Comparison of ENCODE assay signal across 11 cellular contexts in the genomic region with DNA sequence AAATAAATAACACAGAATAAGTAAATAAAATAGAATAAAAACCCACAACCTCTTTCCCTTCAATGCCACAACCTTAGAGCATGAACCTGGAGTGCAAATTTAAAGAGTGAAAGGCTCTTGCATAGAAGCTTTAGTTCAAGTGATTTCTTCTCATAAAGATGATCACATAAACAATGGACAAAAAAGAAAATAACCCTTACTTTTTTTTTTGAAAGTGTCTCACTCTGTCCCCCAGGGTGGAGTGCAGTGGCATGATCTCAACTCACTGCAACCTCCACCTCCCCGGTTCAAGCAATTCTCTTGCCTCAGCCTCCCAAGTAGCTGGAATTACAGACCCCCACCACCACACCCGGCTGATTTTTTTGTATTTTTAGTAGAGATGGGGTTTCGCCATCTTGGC. TPM values are rescaled to one million over a fixed set of nuclear protein-coding genes. Genes with fewer than 3 reads are reported as not detected.
A peak's percentile ranks its signal among the peaks of the same experiment; 100 is the strongest.
DNase-seq lines count a peak whose midpoint lies in the region; ATAC-seq, FAIRE-seq and TF ChIP-seq lines count a peak whose summit lies in the region.
"Not testable (repeated sequence)": the region's sequence is repeated elsewhere in the genome, so short reads cannot be mapped to it uniquely, and the experiment has no call there.
"Had no signal": no experiment of that assay in that cellular context is flagged by ENCODE, and none has a peak within 500 bp of the region (broad histone marks: within the 10 kb centered on the region; RNA-seq: fewer than 3 reads in every experiment).

No MANE protein-coding gene starts in this region.

- H3K9ac ChIP-seq in IMR-90 (ENCODE audit: low read depth, low read length); endodermal cell (ENCODE audit: extremely low read depth, low read length, poor library complexity, severe bottlenecking): not testable (repeated sequence)

- not testable (repeated sequence) for H3K4me3 Mint-ChIP-seq in endodermal cell

- H2AFZ ChIP-seq in IMR-90 (replicated peaks; ENCODE audit: low read length, poor library complexity) = not testable (repeated sequence)

- in situ Hi-C loops in IMR-90 (cut with MboI; ENCODE audit: low sequenced_read_pairs) = not testable (repeated sequence)

- H3K4me1 ChIP-seq in A549 (peaks cover 42% of the 10 kb centered on the region), IMR-90 (ENCODE audit: control insufficient read depth, insufficient read depth, low read length) (peaks cover 11% of the 10 kb centered on the region), RWPE2 (ENCODE audit: insufficient read depth, poor library complexity, severe bottlenecking) (peaks cover 30% of the 10 kb centered on the region)
- H3K4me1 ChIP-seq in HEK293 (ENCODE audit: control insufficient read depth, insufficient read depth, low read length); endodermal cell (ENCODE audit: control insufficient read depth, insufficient read depth, low read length): not testable (repeated sequence)

- H3K27me3 ChIP-seq in IMR-90 (ENCODE audit: control insufficient read depth, insufficient read depth, low read length); RWPE2 (ENCODE audit: insufficient read depth, poor library complexity, severe bottlenecking); endodermal cell (ENCODE audit: control insufficient read depth, insufficient read depth, low read length, poor library complexity, severe bottlenecking): not testable (repeated sequence)

- peaks cover 25% of the 10 kb centered on the region for H3K9me1 ChIP-seq in IMR-90 (ENCODE audit: insufficient read depth, low read length)

- POLR2A ChIA-PET in A549 (lab: Yijun Ruan, JAX); IMR-90 (lab: Charles Lee; ENCODE audit: unreplicated experiment): not testable (repeated sequence)
- POLR2A ChIA-PET in HEK293 (lab: Yijun Ruan, JAX) = interaction anchor here (3.4 kb wide), 1 partner anchor 11 kb away, joined by 15 read pairs; a partner anchor contains a TSS

- peaks cover 17% of the 10 kb centered on the region for H3K36me3 Mint-ChIP-seq in endodermal cell (ENCODE audit: low read depth)

- FAIRE-seq in A549 (lab: Jason Lieb, UNC) = not testable (repeated sequence)

- peak overlapping the region; percentile 21; the same call in 1 of the 3 replicates for H3K4me2 ChIP-seq in A549
- H3K4me2 ChIP-seq in IMR-90 (ENCODE audit: low read depth, low read length) = not testable (repeated sequence)

- TF ChIP-seq RAD21 in A549 (conservative IDR thresholded peaks at IDR 0.05 in 1 of 2, IDR thresholded peaks at IDR 0.05 in 1 of 2); IMR-90 (IDR thresholded peaks at IDR 0.05; ENCODE audit: low read length): not testable (repeated sequence)

- not testable (repeated sequence) for H4K91ac ChIP-seq in IMR-90 (ENCODE audit: insufficient read depth, low read depth, low read length)

- TF ChIP-seq CTCF in A549 (IDR thresholded peaks at IDR 0.05); HEK293 (tag by site-specific recombination; IDR thresholded peaks at IDR 0.05); IMR-90 (conservative IDR thresholded peaks at IDR 0.05; ENCODE audit: low read depth, low read length); RWPE2 (IDR thresholded peaks at IDR 0.05; ENCODE audit: poor library complexity, severe bottlenecking); endodermal cell (conservative IDR thresholded peaks at IDR 0.05): not testable (repeated sequence)

- not testable (repeated sequence) for H2BK15ac ChIP-seq in IMR-90 (ENCODE audit: low read depth, low read length)

- H4K5ac ChIP-seq in IMR-90 (ENCODE audit: low read depth, low read length) = not testable (repeated sequence)

- H3K9me3 Mint-ChIP-seq in endodermal cell = peaks cover 16% of the 10 kb centered on the region

- not testable (repeated sequence) for H3K27me3 Mint-ChIP-seq in endodermal cell (ENCODE audit: insufficient read depth)

- dilution Hi-C loops in IMR-90 (cut with HindIII; ENCODE audit: low sequenced_read_pairs, unreplicated experiment) = not testable (repeated sequence)

- BruUV-seq in IMR-90 (replicated peaks; lab: Mats Ljungman, UMichigan) = not testable (repeated sequence)

- not testable (repeated sequence) for H3K27ac ChIP-seq in A549; HEK293 (ENCODE audit: extremely low read depth, low read depth, low read length); IMR-90 (ENCODE audit: insufficient read depth, low read length); endodermal cell (ENCODE audit: low read depth, low read length)
- peak overlapping the region; percentile 37 for H3K27ac ChIP-seq in RWPE2 (ENCODE audit: poor library complexity, severe bottlenecking)

- not testable (repeated sequence) for H3K14ac ChIP-seq in IMR-90 (replicated peaks; ENCODE audit: low read depth, low read length)

- H3K23ac ChIP-seq in IMR-90 (ENCODE audit: low read depth, low read length) = not testable (repeated sequence)

- 0 out of 2 replicates have a peak overlapping the region, but pooled peaks have one; percentile 9 for H2AK5ac ChIP-seq in IMR-90 (ENCODE audit: low read depth, low read length)

- H3K79me1 ChIP-seq in IMR-90 (ENCODE audit: low read depth in 1 of 2, low read length in 2 of 2) = peaks cover 10 to 83% of the 10 kb centered on the region in 2 experiments

- peaks cover 89% of the 10 kb centered on the region for H4K20me1 ChIP-seq in IMR-90 (ENCODE audit: insufficient read depth, low read length)

- TF ChIP-seq POLR2A in A549 (IDR thresholded peaks at IDR 0.05; ENCODE audit: low read length); IMR-90 (IDR thresholded peaks at IDR 0.05; ENCODE audit: low read depth, low read length): not testable (repeated sequence)

- TF ChIP-seq EP300 in A549 (IDR thresholded peaks at IDR 0.05) = not testable (repeated sequence)

- H3K18ac ChIP-seq in IMR-90 (ENCODE audit: low read depth, low read length) = not testable (repeated sequence)

- not testable (repeated sequence) for H3K4me1 Mint-ChIP-seq in endodermal cell

- not testable (repeated sequence) for H3K9me3 ChIP-seq in A549; HEK293 (ENCODE audit: control insufficient read depth, insufficient read depth, low read depth, low read length); IMR-90 (ENCODE audit: control insufficient read depth, insufficient read depth, low read length); RWPE2 (ENCODE audit: severe bottlenecking)
- peaks cover 22% of the 10 kb centered on the region for H3K9me3 ChIP-seq in endodermal cell (ENCODE audit: control insufficient read depth, low read length)

- H2BK120ac ChIP-seq in IMR-90 (ENCODE audit: low read depth, low read length) = not testable (repeated sequence)

- H3K36me3 ChIP-seq in HEK293 (ENCODE audit: control insufficient read depth in 2 of 2, insufficient read depth in 1 of 2, low read length in 2 of 2); IMR-90 (ENCODE audit: control insufficient read depth, insufficient read depth, low read length); RWPE2 (ENCODE audit: low read depth); endodermal cell (ENCODE audit: control insufficient read depth, insufficient read depth, low read length): not testable (repeated sequence)

- H3K56ac ChIP-seq in IMR-90 (ENCODE audit: extremely low read depth, insufficient read depth, low read length) = not testable (repeated sequence)

- DNase-seq in A549 (ENCODE audit: low read depth in 1 of 2, low spot score in 1 of 2); IMR-90; RWPE2 (ENCODE audit: low spot score): not testable (repeated sequence)
- peak; percentile 11 for DNase-seq in endodermal cell

- H3K27ac Mint-ChIP-seq in endodermal cell = not testable (repeated sequence)

- ATAC-seq in A549; IMR-90 (ENCODE audit: low read depth); RWPE2 (ENCODE audit: low read depth): not testable (repeated sequence)

- not testable (repeated sequence) for H3K4ac ChIP-seq in IMR-90 (ENCODE audit: low read depth, low read length)

- H3K4me3 ChIP-seq in A549; HEK293 (ENCODE audit: low read depth, low read length); IMR-90 (ENCODE audit: insufficient read depth, low read depth, low read length); RWPE2 (ENCODE audit: severe bottlenecking); endodermal cell (ENCODE audit: low read length): not testable (repeated sequence)

- intact Hi-C loops in IMR-90 (cut with micrococcal nuclease) = not testable (repeated sequence)

- H2AK9ac ChIP-seq in IMR-90 (replicated peaks; ENCODE audit: low read depth, low read length, poor library complexity) = not testable (repeated sequence)

- WGBS in A549 (ENCODE audit: missing lambda C conversion rate) = 93% methylated on average over 3 of the region's 3 CpGs
- no CpG with 5 or more reads among the region's 3 CpGs for WGBS in IMR-90 (ENCODE audit: extremely low coverage in 2 of 2, insufficient read length in 1 of 2), 2 experiments
- 89 to 100% methylated on average over 2 to 3 of the region's 3 CpGs for WGBS in endodermal cell (ENCODE audit: insufficient coverage in 1 of 2, insufficient read length in 1 of 2), 2 experiments

- H2BK20ac ChIP-seq in IMR-90 (ENCODE audit: low read depth, low read length) = not testable (repeated sequence)

- H4K8ac ChIP-seq in IMR-90 (ENCODE audit: low read depth in 2 of 2, low read length in 2 of 2) = not testable (repeated sequence)

- not testable (repeated sequence) for H2BK5ac ChIP-seq in IMR-90 (ENCODE audit: low read depth, low read length, poor library complexity, severe bottlenecking)

- CTCF ChIA-PET in A549 (lab: Yijun Ruan, JAX); IMR-90 (lab: Yijun Ruan, JAX): not testable (repeated sequence)
- CTCF ChIA-PET in HEK293 (lab: Yijun Ruan, JAX) = interaction anchor here (0.8 kb wide), 1 partner anchor 20 kb away, joined by 4 read pairs; no protein-coding TSS in a partner anchor

RNA-seq across cellular contexts. Expression of a gene that starts 10.7 kb away (rescaled TPM):
- polyA plus RNA-seq in A549 (2011; rRNA removed) (6.8 and 12.8 TPM in 2 replicates), A549 (2017; fragmentation: RNase III; extraction: RNeasy Plus Mini Kit Qiagen cat#74134 plus additional on column Dnase treatment) (41.6 to 48.5 TPM (median 48.3 TPM) in 3 replicates), IMR-90 (2012; rRNA removed) (17.1 and 17.2 TPM in 2 replicates)
- 10.8 and 13.9 TPM in 2 replicates for polyA plus RNA-seq in A549 (2012; cell fraction: cytosol; rRNA removed)
- polyA plus RNA-seq in A549 (2012; cell fraction: nucleus; rRNA removed) = 42.4 and 49.9 TPM in 2 replicates
- 52.3 and 59.4 TPM in 2 replicates for polyA minus RNA-seq in A549 (2011; rRNA and poly(A)+ RNA removed)
- total RNA-seq in IMR-90 (2012; rRNA removed) (12.5 and 15.3 TPM in 2 replicates), endodermal cell (10 to 100 TPM; 43.3 to 44.7 TPM)
- 27.6 and 38.8 TPM in 2 replicates for polyA plus RNA-seq in IMR-90 (2012; cell fraction: cytosol; rRNA removed)
- polyA plus RNA-seq in IMR-90 (2012; cell fraction: nucleus; rRNA removed; ENCODE audit: low replicate concordance) = 38.3 and 56.9 TPM in 2 replicates
- polyA plus RNA-seq in endodermal cell (2013, experiment 1 of 2) = 24.1 TPM
- 25.4 TPM for polyA plus RNA-seq in endodermal cell (2013, experiment 2 of 2)

RNA-seq across cellular contexts. Expression of a gene that starts 53.5 kb away (rescaled TPM):
- polyA plus RNA-seq in A549 (2011; rRNA removed) (not detected in 2 replicates), A549 (2017; fragmentation: RNase III; extraction: RNeasy Plus Mini Kit Qiagen cat#74134 plus additional on column Dnase treatment) (not detected in 3 replicates), IMR-90 (2012; rRNA removed) (3.2 and 3.5 TPM in 2 replicates)
- polyA plus RNA-seq in A549 (2012; cell fraction: cytosol; rRNA removed) = 0.05 and 0.09 TPM in 2 replicates
- polyA plus RNA-seq in A549 (2012; cell fraction: nucleus; rRNA removed) = 0.28 TPM in 1 of 2 replicates, not detected in the other
- 0.33 TPM in 1 of 2 replicates, not detected in the other for polyA minus RNA-seq in A549 (2011; rRNA and poly(A)+ RNA removed)
- total RNA-seq in IMR-90 (2012; rRNA removed) (1.4 and 1.7 TPM in 2 replicates), endodermal cell (under 1 TPM in 1 of 2 donors, not detected in 1; 0.53 TPM)
- 0.79 and 4.5 TPM in 2 replicates for polyA plus RNA-seq in IMR-90 (2012; cell fraction: cytosol; rRNA removed)
- polyA plus RNA-seq in IMR-90 (2012; cell fraction: nucleus; rRNA removed; ENCODE audit: low replicate concordance) = 2.0 TPM in 2 replicates
- 10.9 TPM for polyA plus RNA-seq in endodermal cell (2013, experiment 1 of 2)
- polyA plus RNA-seq in endodermal cell (2013, experiment 2 of 2) = 15.6 TPM
- total RNA-seq: A172; A673; Caco-2; Calu3; CD4-positive, alpha-beta T cell; CD8-positive, alpha-beta T cell had no signal
